In genomic region chr13:28754698-28755545, GRCh38 we compare ENCODE assay signal across 8 cellular contexts. TPM values are rescaled to one million over a fixed set of nuclear protein-coding genes. Genes with fewer than 3 reads are reported as not detected.
DNase-seq lines count a peak whose midpoint lies in the region; ATAC-seq and TF ChIP-seq lines count a peak whose summit lies in the region.

No MANE protein-coding gene starts in this region.

- H3K36me3 ChIP-seq in GM23338 (ENCODE audit: insufficient read depth) (peaks cover 4% of the 10 kb centered on the region; the same call in 1 of the 2 replicates), right atrium auricular region (no peaks in the 10 kb centered on the region), smooth muscle cell (ENCODE audit: low read depth) (peaks cover 7% of the 10 kb centered on the region)

- peaks cover 17% of the 10 kb centered on the region for H3K36me3 Mint-ChIP-seq in GM23338 (ENCODE audit: low read depth)
- peaks cover 9% of the 10 kb centered on the region for H3K36me3 Mint-ChIP-seq in activated CD4-positive, alpha-beta memory T cell treated with anti-CD3 and anti-CD28 coated beads for 36 hours

- intact Hi-C loops in activated CD4-positive, alpha-beta memory T cell treated with anti-CD3 and anti-CD28 coated beads for 36 hours (cut with micrococcal nuclease), result no loop called here

- H3K9me3 Mint-ChIP-seq in GM23338, result peaks cover 22% of the 10 kb centered on the region
- peaks cover 22% of the 10 kb centered on the region for H3K9me3 Mint-ChIP-seq in activated CD4-positive, alpha-beta memory T cell treated with anti-CD3 and anti-CD28 coated beads for 36 hours

- peak overlapping the region; percentile 79 for H3K9ac ChIP-seq in smooth muscle cell (ENCODE audit: low read depth)

- no peaks in the 10 kb centered on the region for H4K20me1 ChIP-seq in GM23338 (replicated peaks; ENCODE audit: insufficient read depth)
- no peaks in the 10 kb centered on the region for H4K20me1 ChIP-seq in smooth muscle cell (ENCODE audit: low read depth)

- peaks cover 28% of the 10 kb centered on the region for H3K4me1 Mint-ChIP-seq in GM23338
- peaks cover 14% of the 10 kb centered on the region for H3K4me1 Mint-ChIP-seq in activated CD4-positive, alpha-beta memory T cell treated with anti-CD3 and anti-CD28 coated beads for 36 hours (ENCODE audit: low read depth)

- no peaks in the 10 kb centered on the region for H3K27me3 ChIP-seq in GM23338 (ENCODE audit: insufficient read depth)
- H3K27me3 ChIP-seq in right atrium auricular region, result no peaks in the 10 kb centered on the region
- H3K27me3 ChIP-seq in smooth muscle cell (ENCODE audit: low read depth), result no peaks in the 10 kb centered on the region

- DNase-seq in GM23338 (ENCODE audit: low spot score) (peak; percentile 71), right atrium auricular region (ENCODE audit: low spot score) (no peak), smooth muscle cell (lab: John Stamatoyannopoulos, UW; ENCODE audit: unreplicated experiment) (no peak)
- no peak for DNase-seq in activated CD4-positive, alpha-beta memory T cell treated with anti-CD3 and anti-CD28 coated beads for 36 hours
- DNase-seq in effector CD8-positive, alpha-beta T cell (lab: John Stamatoyannopoulos, UW), result no peak

- WGBS in smooth muscle cell (ENCODE audit: low lambda C conversion rate), result 45% methylated on average over 32 of the region's 32 CpGs

- POLR2A ChIA-PET in activated CD4-positive, alpha-beta memory T cell treated with anti-CD3 and anti-CD28 coated beads for 36 hours (lab: Charles Lee), result no interaction called here

- ATAC-seq in GM23338 (peak; percentile 78), GM21447 (IDR thresholded peaks at IDR 0.05; ENCODE audit: unreplicated experiment) (no peak), GM21360 (IDR thresholded peaks at IDR 0.05; ENCODE audit: unreplicated experiment) (no peak)

- H3K27ac Mint-ChIP-seq in GM23338, result peak overlapping the region; percentile 81
- H3K27ac Mint-ChIP-seq in activated CD4-positive, alpha-beta memory T cell treated with anti-CD3 and anti-CD28 coated beads for 36 hours, result peak overlapping the region; percentile 45

- H3K4me1 ChIP-seq in GM23338 (ENCODE audit: insufficient read depth), result peaks cover 8% of the 10 kb centered on the region; the same call in 1 of the 2 replicates
- H3K4me1 ChIP-seq in right atrium auricular region, result peaks cover 3 to 17% of the 10 kb centered on the region in 2 donors
- peaks cover 4% of the 10 kb centered on the region for H3K4me1 ChIP-seq in smooth muscle cell (ENCODE audit: low read depth)

- H3F3A ChIP-seq in GM23338 (replicated peaks; ENCODE audit: low read depth) (no peaks in the 10 kb centered on the region), smooth muscle cell (ENCODE audit: low read depth) (peaks cover 22% of the 10 kb centered on the region)

- no peak overlapping the region; the same call in 2 of the 3 replicates for H3K4me3 Mint-ChIP-seq in GM23338
- peak overlapping the region; percentile 57 for H3K4me3 Mint-ChIP-seq in activated CD4-positive, alpha-beta memory T cell treated with anti-CD3 and anti-CD28 coated beads for 36 hours

- TF ChIP-seq CTCF in 22Rv1 (IDR thresholded peaks at IDR 0.05), result peak; percentile 54
- TF ChIP-seq CTCF in GM23338 (conservative IDR thresholded peaks at IDR 0.05; ENCODE audit: low read depth in 2 of 2), result peak; percentile 53 to 61
- peak in 1 of 2 donors; percentile 54 for TF ChIP-seq CTCF in right atrium auricular region (IDR thresholded peaks at IDR 0.05)
- peak; percentile 24 for TF ChIP-seq CTCF in smooth muscle cell (IDR thresholded peaks at IDR 0.05; ENCODE audit: borderline replicate concordance, insufficient read depth, poor library complexity, severe bottlenecking)

- H3K4me3 ChIP-seq in GM23338, result no peak overlapping the region; the same call in 1 of the 2 replicates
- H3K4me3 ChIP-seq in right atrium auricular region, result peak overlapping the region in 1 of 2 donors; percentile 38
- H3K4me3 ChIP-seq in smooth muscle cell, result peak overlapping the region; percentile 36

- H2AFZ ChIP-seq in GM23338, result peak overlapping the region; percentile 93; the same call in 1 of the 2 replicates
- H2AFZ ChIP-seq in smooth muscle cell (ENCODE audit: low read depth), result peak overlapping the region; percentile 96

- H3K27me3 Mint-ChIP-seq in GM23338 (ENCODE audit: insufficient read depth, low read depth, poor library complexity), result peaks cover 10% of the 10 kb centered on the region
- H3K27me3 Mint-ChIP-seq in activated CD4-positive, alpha-beta memory T cell treated with anti-CD3 and anti-CD28 coated beads for 36 hours, result no peaks in the 10 kb centered on the region

- H3K27ac ChIP-seq in 22Rv1 (no peak overlapping the region), GM23338 (ENCODE audit: low read depth) (no peak overlapping the region), right atrium auricular region (peak overlapping the region; percentile 54 to 74), smooth muscle cell (ENCODE audit: low read depth) (peak overlapping the region; percentile 95)

- H3K9me2 ChIP-seq in GM23338 (ENCODE audit: insufficient read depth), result peaks cover 9% of the 10 kb centered on the region; the same call in 1 of the 2 replicates

- CTCF ChIA-PET in activated CD4-positive, alpha-beta memory T cell treated with anti-CD3 and anti-CD28 coated beads for 36 hours (lab: Charles Lee), result interaction anchor here (0.6 to 1.0 kb wide), 2 partner anchors 40 to 165 kb away, joined by 3 read pairs; no protein-coding TSS in a partner anchor

- H3K4me2 ChIP-seq in GM23338 (peak overlapping the region; percentile 59; the same call in 1 of the 2 replicates), smooth muscle cell (peak overlapping the region; percentile 81)

- H3K79me2 ChIP-seq in GM23338 (replicated peaks; ENCODE audit: insufficient read depth), result no peaks in the 10 kb centered on the region
- H3K79me2 ChIP-seq in smooth muscle cell (ENCODE audit: low read depth), result no peaks in the 10 kb centered on the region

- H3K9me3 ChIP-seq in right atrium auricular region (peaks cover 0 to 16% of the 10 kb centered on the region in 2 donors), smooth muscle cell (replicated peaks; ENCODE audit: low read depth) (peaks cover 10% of the 10 kb centered on the region)

TF ChIP-seq in GM23338, 12 proteins besides CTCF, POLR2A, EP300 and RAD21 (continues in another document):
- TF ChIP-seq EZH2phosphoT487 (IDR thresholded peaks at IDR 0.05; ENCODE audit: unreplicated experiment) (no peak), ETS1 (IDR thresholded peaks at IDR 0.05) (no peak), EZH2 (IDR thresholded peaks at IDR 0.05; ENCODE audit: low read depth, unreplicated experiment) (no peak), NANOG (IDR thresholded peaks at IDR 0.05; ENCODE audit: borderline replicate concordance) (no peak), REST (IDR thresholded peaks at IDR 0.05; ENCODE audit: unreplicated experiment) (no peak), CREB1 (CRISPR knock-in tag; IDR thresholded peaks at IDR 0.05; ENCODE audit: low read depth) (no peak)

RNA-seq across cellular contexts. Expression of gene SLC46A3, which starts 36.2 kb away (rescaled TPM):
- 0.28 and 0.39 TPM in 2 replicates for total RNA-seq in GM23338 (2014; rRNA removed; shearing (Covaris generic))
- 0.16 and 0.21 TPM in 2 replicates for polyA plus RNA-seq in GM23338 (2016; fragmentation: Nextera tagmentation; extraction: Ambion mirVana)
- total RNA-seq in activated CD4-positive, alpha-beta memory T cell treated with anti-CD3 and anti-CD28 coated beads for 36 hours, result 1 to 10 TPM; 3.4 to 3.8 TPM
- total RNA-seq in right atrium auricular region, result 10 to 100 TPM; 13.5 to 24.1 TPM
- total RNA-seq in smooth muscle cell, result 19.1 and 20.2 TPM in 2 replicates
- polyA plus RNA-seq in smooth muscle cell, result 8.8 and 11.2 TPM in 2 replicates

Comparison
In these comparisons a context has a peak if more than half of its experiments do, and no peak if none do; other contexts are left out.
1. H3K27ac ChIP-seq: peak in right atrium auricular region (2 of 2) and smooth muscle cell (single experiment); none in 22Rv1 (single experiment) and GM23338 (single experiment).